In the genomic region with DNA sequence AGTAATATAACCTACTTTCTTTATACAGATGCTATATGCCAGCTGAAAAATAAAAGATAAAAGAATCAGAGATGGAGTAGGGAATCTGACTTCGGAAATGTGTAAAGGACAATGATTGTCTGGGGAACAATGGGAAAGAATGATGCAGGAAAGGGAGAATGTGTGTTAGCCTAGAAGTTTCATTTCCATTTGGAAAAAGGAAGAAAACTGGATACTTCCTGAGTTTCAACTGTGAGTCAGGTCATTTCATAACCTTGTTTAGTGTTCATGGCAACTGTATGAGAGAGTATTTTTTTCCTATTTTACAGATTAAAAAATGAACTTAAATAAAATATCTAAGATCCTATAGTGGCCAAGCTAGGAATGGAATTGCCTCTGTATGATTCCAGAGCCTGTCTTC, we compare ENCODE assay signal across 25 cellular contexts.
DNase-seq lines count a peak whose midpoint lies in the region; ATAC-seq, FAIRE-seq and TF ChIP-seq lines count a peak whose summit lies in the region.
"Had no signal": no experiment of that assay in that cellular context is flagged by ENCODE, and none has a peak within 500 bp of the region (broad histone marks: within the 10 kb centered on the region; RNA-seq: fewer than 3 reads in every experiment).

No MANE protein-coding gene starts in this region.

- peaks cover 40% of the 10 kb centered on the region for H3K4me1 ChIP-seq in RWPE2 (ENCODE audit: insufficient read depth, poor library complexity, severe bottlenecking)
- H3K4me1 ChIP-seq in endothelial cell of umbilical vein (ENCODE audit: control insufficient read depth, extremely low read depth, insufficient read depth, low read length): peaks cover 21% of the 10 kb centered on the region
- H3K4me1 ChIP-seq in MM.1S (ENCODE audit: low read length): peaks cover 18% of the 10 kb centered on the region
- no peaks in the 10 kb centered on the region for H3K4me1 ChIP-seq in vagina
- H3K4me1 ChIP-seq: heart right ventricle, testis had no signal

- TF ChIP-seq POLR2A in endothelial cell of umbilical vein (IDR thresholded peaks at IDR 0.05; ENCODE audit: low read depth, low read length) (no peak), vagina (IDR thresholded peaks at IDR 0.05) (no peak)

- CTCF ChIA-PET in endothelial cell of umbilical vein (lab: Charles Lee): interaction anchor here (1.5 to 1.9 kb wide), 2 partner anchors 11 to 496 kb away, joined by 4 to 5 read pairs; no protein-coding TSS in a partner anchor

- no peak overlapping the region for H3K4me3 ChIP-seq in RWPE2 (ENCODE audit: severe bottlenecking)
- no peak overlapping the region for H3K4me3 ChIP-seq in endothelial cell of umbilical vein (replicated peaks in 1 of 3; ENCODE audit: insufficient read depth in 1 of 3, low read depth in 1 of 3, low read length in 3 of 3)
- no peak overlapping the region for H3K4me3 ChIP-seq in MM.1S (ENCODE audit: low read length)
- no peak overlapping the region for H3K4me3 ChIP-seq in vagina
- H3K4me3 ChIP-seq: A549, heart right ventricle, testis had no signal

- no peak for ATAC-seq in RWPE2 (ENCODE audit: low read depth)
- ATAC-seq: A549, heart right ventricle, Right ventricle myocardium inferior, T-cell had no signal

- no TSS peak for BruUV-seq in endothelial cell of umbilical vein (replicated peaks; lab: Mats Ljungman, UMichigan)

- no peaks in the 10 kb centered on the region for H3K36me3 ChIP-seq in RWPE2 (ENCODE audit: low read depth)
- no peaks in the 10 kb centered on the region for H3K36me3 ChIP-seq in endothelial cell of umbilical vein (ENCODE audit: control insufficient read depth in 2 of 2, extremely low read depth in 1 of 2, insufficient read depth in 2 of 2, low read length in 2 of 2)
- no peaks in the 10 kb centered on the region for H3K36me3 ChIP-seq in MM.1S (replicated peaks; ENCODE audit: insufficient read depth, low read length)
- H3K36me3 ChIP-seq in vagina: no peaks in the 10 kb centered on the region
- H3K36me3 ChIP-seq: heart right ventricle, WERI-Rb-1 had no signal

- dilution Hi-C loops in endothelial cell of umbilical vein (cut with MboI; ENCODE audit: extremely low pct_ligation_motif_present, low sequenced_read_pairs): no loop called here

- H3K9me1 ChIP-seq in endothelial cell of umbilical vein (replicated peaks; ENCODE audit: control insufficient read depth, extremely low read depth, insufficient read depth, low read length): no peaks in the 10 kb centered on the region

- intact Hi-C loops in endothelial cell of umbilical vein (cut with micrococcal nuclease): loop anchor here (10.0 kb wide), 1 partner anchor 396 kb away; no protein-coding TSS in a partner anchor
- intact Hi-C loops in vagina (cut with DNase I): no loop called here

- H3K9ac ChIP-seq in endothelial cell of umbilical vein (replicated peaks; ENCODE audit: extremely low read depth, insufficient read depth, low read length) (no peak overlapping the region), MM.1S (ENCODE audit: low read length) (no peak overlapping the region)

- no peak for TF ChIP-seq CTCF in RWPE2 (IDR thresholded peaks at IDR 0.05; ENCODE audit: poor library complexity, severe bottlenecking)
- TF ChIP-seq CTCF in endothelial cell of umbilical vein (IDR thresholded peaks at IDR 0.05; ENCODE audit: extremely low read depth in 1 of 2, insufficient read depth in 1 of 2, low read depth in 1 of 2, low read length in 2 of 2): no peak
- TF ChIP-seq CTCF in MM.1S (IDR thresholded peaks at IDR 0.05; ENCODE audit: low read length): no peak
- TF ChIP-seq CTCF in vagina (IDR thresholded peaks at IDR 0.05): no peak

- H3F3A ChIP-seq in MM.1S (ENCODE audit: insufficient read depth, low read length): no peaks in the 10 kb centered on the region; the same call in 1 of the 2 replicates

- H3K9me3 ChIP-seq in RWPE2 (ENCODE audit: severe bottlenecking): no peaks in the 10 kb centered on the region
- no peaks in the 10 kb centered on the region for H3K9me3 ChIP-seq in endothelial cell of umbilical vein (replicated peaks; ENCODE audit: control insufficient read depth, insufficient read depth, low read length)
- no peaks in the 10 kb centered on the region for H3K9me3 ChIP-seq in MM.1S (replicated peaks; ENCODE audit: insufficient read depth, low read length)
- H3K9me3 ChIP-seq in vagina: no peaks in the 10 kb centered on the region
- H3K9me3 ChIP-seq: A549, heart right ventricle, testis had no signal

- H3K4me2 ChIP-seq in endothelial cell of umbilical vein (ENCODE audit: insufficient read depth, low read length) (peak overlapping the region; percentile 24), MM.1S (ENCODE audit: low read depth, low read length) (no peak overlapping the region)
- H3K4me2 ChIP-seq: A549 had no signal

- H3K27me3 ChIP-seq in RWPE2 (ENCODE audit: insufficient read depth, poor library complexity, severe bottlenecking) (no peaks in the 10 kb centered on the region), endothelial cell of umbilical vein (ENCODE audit: control insufficient read depth in 2 of 2, insufficient read depth in 2 of 2, low read length in 2 of 2) (no peaks in the 10 kb centered on the region), MM.1S (replicated peaks; ENCODE audit: insufficient read depth, low read length) (no peaks in the 10 kb centered on the region), vagina (no peaks in the 10 kb centered on the region)
- H3K27me3 ChIP-seq: heart right ventricle, testis had no signal

- POLR2A ChIA-PET in endothelial cell of umbilical vein (lab: Charles Lee): no interaction called here

- DNase-seq in AG20443 (ENCODE audit: low spot score) (peak; percentile 25), RWPE2 (ENCODE audit: low spot score) (no peak), endothelial cell of umbilical vein (ENCODE audit: low read depth, low spot score) (peak; percentile 61), kidney tubule cell (ENCODE audit: low spot score) (peak; percentile 79), SKM-1 (lab: John Stamatoyannopoulos, UW; ENCODE audit: unreplicated experiment) (no peak), MM.1S (no peak), ecto neural progenitor cell (ENCODE audit: low spot score) (no peak), vagina (ENCODE audit: extremely low spot score in 2 of 2) (no peak)
- DNase-seq: activated CD4-positive, alpha-beta T cell treated with anti-CD3 and anti-CD28 coated beads, Interleukin-2, amount 50 U/mL, for 48 hours; activated naive CD4-positive, alpha-beta T cell; activated T-cell treated with anti-CD3 and anti-CD28 coated beads for 4 hours; anterior cingulate cortex; DMS 273 treated with DMSO at 0.1 percent for 48 hours; erythroblast; GF-D8; heart right ventricle; NCI-H1930; NCI-H446; T-cell; testis; WERI-Rb-1 had no signal

- H3K79me2 ChIP-seq in endothelial cell of umbilical vein (ENCODE audit: control insufficient read depth, insufficient read depth, low read length) (no peaks in the 10 kb centered on the region), MM.1S (ENCODE audit: low read length) (no peaks in the 10 kb centered on the region)

- FAIRE-seq in endothelial cell of umbilical vein (lab: Jason Lieb, UNC): no peak
- FAIRE-seq: A549, colon, GM12892 had no signal

- peak overlapping the region; percentile 29 for H2AFZ ChIP-seq in endothelial cell of umbilical vein (ENCODE audit: low read depth, low read length)
- H2AFZ ChIP-seq in MM.1S (ENCODE audit: low read length): no peak overlapping the region

- H3K9me2 ChIP-seq in MM.1S (replicated peaks; ENCODE audit: insufficient read depth, low read length): no peaks in the 10 kb centered on the region

- peak overlapping the region; percentile 22 for H3K27ac ChIP-seq in RWPE2 (ENCODE audit: poor library complexity, severe bottlenecking)
- H3K27ac ChIP-seq in endothelial cell of umbilical vein (ENCODE audit: insufficient read depth, low read depth, low read length): no peak overlapping the region
- H3K27ac ChIP-seq in MM.1S (ENCODE audit: low read length): no peak overlapping the region
- H3K27ac ChIP-seq in vagina: no peak overlapping the region
- H3K27ac ChIP-seq: A549, heart right ventricle, testis, WERI-Rb-1 had no signal

- H4K20me1 ChIP-seq in endothelial cell of umbilical vein (replicated peaks; ENCODE audit: control insufficient read depth, extremely low read depth, insufficient read depth, low read length) (no peaks in the 10 kb centered on the region), MM.1S (ENCODE audit: insufficient read depth, low read length) (no peaks in the 10 kb centered on the region)

TF ChIP-seq in endothelial cell of umbilical vein, 7 proteins besides CTCF, POLR2A, EP300 and RAD21:
- no peak for TF ChIP-seq POLR2AphosphoS5 (IDR thresholded peaks at IDR 0.05; ENCODE audit: insufficient read depth, low read depth, low read length)
- peak; percentile 17 for TF ChIP-seq JUN (IDR thresholded peaks at IDR 0.05; ENCODE audit: borderline replicate concordance, insufficient read depth, insufficient read length, low read depth)
- no peak for TF ChIP-seq MYC (IDR thresholded peaks at IDR 0.05; ENCODE audit: low read depth, low read length)
- TF ChIP-seq EZH2 (IDR thresholded peaks at IDR 0.05; ENCODE audit: borderline replicate concordance, low read depth, low read length, severe bottlenecking): no peak
- no peak for TF ChIP-seq MAX (IDR thresholded peaks at IDR 0.05; ENCODE audit: insufficient read depth, insufficient read length)
- peak; percentile 15 for TF ChIP-seq FOS (IDR thresholded peaks at IDR 0.05; ENCODE audit: borderline replicate concordance, insufficient read depth, low read length)
- TF ChIP-seq GATA2 (IDR thresholded peaks at IDR 0.05; ENCODE audit: insufficient read depth, insufficient read length, low read depth, low read length): no peak

Comparison
In these comparisons a context has a peak if more than half of its experiments do, and no peak if none do; other contexts are left out.
1. DNase-seq: peak in AG20443 (single experiment), endothelial cell of umbilical vein (single experiment) and kidney tubule cell (single experiment); none in RWPE2 (single experiment), SKM-1 (single experiment), MM.1S (single experiment), ecto neural progenitor cell (single experiment) and vagina (0 of 2).